Comparison of ENCODE assay signal across 23 cellular contexts in the genomic region with DNA sequence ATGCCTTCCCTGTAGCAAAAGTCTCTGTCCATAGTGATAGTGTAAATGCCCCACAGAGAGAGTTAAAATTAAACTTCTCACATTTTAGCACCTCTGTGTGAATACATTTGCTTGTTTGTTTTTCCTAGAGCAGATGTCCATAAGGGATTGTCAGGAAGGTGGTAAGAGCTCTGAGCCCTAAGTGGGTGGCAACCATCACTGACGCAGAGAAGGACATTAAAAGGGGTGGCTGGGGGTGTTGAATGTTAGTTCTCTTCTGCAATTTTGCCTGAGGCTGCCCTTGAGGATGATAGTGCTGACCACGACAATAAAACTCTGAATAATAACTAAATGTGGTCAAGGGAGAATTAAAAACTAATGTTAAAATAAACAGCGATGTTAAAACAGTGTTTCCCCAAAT.
"Had no signal": no experiment of that assay in that cellular context is flagged by ENCODE, and none has a peak within 500 bp of the region (broad histone marks: within the 10 kb centered on the region; RNA-seq: fewer than 3 reads in every experiment).

No MANE protein-coding gene starts in this region.

- ATAC-seq: activated CD8-positive, alpha-beta memory T cell treated with anti-CD3 and anti-CD28 coated beads, Interleukin-2, amount 10 ng/mL, durations not matched to agents 7 days and 5 days; activated T-helper 17 cell treated with anti-CD3 and anti-CD28 coated beads, Interleukin-2, amount 50 U/mL, for 72 hours; foreskin keratinocyte; lower lobe of right lung; natural killer cell treated with Interleukin-12 subunit alpha and Interleukin-12 subunit beta and Interleukin-15 and Interleukin-18, amount 100 ng/mL, for 72 hours had no signal

- H3K4me3 ChIP-seq: lower lobe of right lung, tibial nerve, vagina had no signal

- H3K36me3 ChIP-seq: lower lobe of right lung, tibial nerve, vagina had no signal

- H3K27ac ChIP-seq: epithelial cell of prostate, foreskin keratinocyte, lower lobe of right lung, tibial nerve, vagina had no signal

- DNase-seq: activated CD4-positive, alpha-beta memory T cell treated with anti-CD3 and anti-CD28 coated beads, Interleukin-2, amount 10 ng/mL, durations not matched to agents 7 days and 5 days; activated CD4-positive, alpha-beta T cell treated with anti-CD3 and anti-CD28 coated beads for 48 hours; activated CD4-positive, CD25-positive, alpha-beta regulatory T cell; activated CD8-positive, alpha-beta memory T cell treated with anti-CD3 and anti-CD28 coated beads, Interleukin-2, amount 10 ng/mL, durations not matched to agents 7 days and 5 days; activated naive CD4-positive, alpha-beta T cell; activated naive CD8-positive, alpha-beta T cell treated with anti-CD3 and anti-CD28 coated beads, Interleukin-2, amount 10 ng/mL, durations not matched to agents 7 days and 5 days; amygdala; caudate nucleus; foreskin keratinocyte; glutamatergic neuron; hippocampal formation; lower lobe of right lung; nucleus accumbens; posterior cingulate gyrus; stimulated activated CD4-positive, alpha-beta T cell treated with anti-CD3 and anti-CD28 coated beads, Interleukin-12 subunit alpha, Interleukin-12 subunit beta, amount 100 ng/mL, for 4 hours; stimulated activated CD4-positive, alpha-beta T cell treated with anti-CD3 and anti-CD28 coated beads, Interleukin-2, amount 100 ng/mL, for 24 hours had no signal

- H3K9me3 ChIP-seq: lower lobe of right lung, tibial nerve, vagina had no signal

- H3K4me1 ChIP-seq: foreskin keratinocyte, lower lobe of right lung had no signal

- H3K4me1 Mint-ChIP-seq: activated CD4-positive, alpha-beta memory T cell treated with anti-CD3 and anti-CD28 coated beads, Interleukin-2, amount 10 ng/mL, durations not matched to agents 7 days and 5 days; activated CD8-positive, alpha-beta memory T cell treated with anti-CD3 and anti-CD28 coated beads, Interleukin-2, amount 10 ng/mL, durations not matched to agents 7 days and 5 days; activated naive CD8-positive, alpha-beta T cell treated with anti-CD3 and anti-CD28 coated beads, Interleukin-2, amount 10 ng/mL, durations not matched to agents 7 days and 5 days; activated T-helper 17 cell treated with anti-CD3 and anti-CD28 coated beads, Interleukin-2, amount 50 U/mL, for 72 hours had no signal

- H3K9me3 Mint-ChIP-seq: activated CD4-positive, alpha-beta memory T cell treated with anti-CD3 and anti-CD28 coated beads, Interleukin-2, amount 10 ng/mL, durations not matched to agents 7 days and 5 days; activated naive CD8-positive, alpha-beta T cell treated with anti-CD3 and anti-CD28 coated beads, Interleukin-2, amount 10 ng/mL, durations not matched to agents 7 days and 5 days had no signal

- H3K36me3 Mint-ChIP-seq: activated CD8-positive, alpha-beta memory T cell treated with anti-CD3 and anti-CD28 coated beads, Interleukin-2, amount 10 ng/mL, durations not matched to agents 7 days and 5 days; activated naive CD8-positive, alpha-beta T cell treated with anti-CD3 and anti-CD28 coated beads, Interleukin-2, amount 10 ng/mL, durations not matched to agents 7 days and 5 days; mesothelial cell of epicardium; natural killer cell treated with Interleukin-12 subunit alpha and Interleukin-12 subunit beta and Interleukin-15 and Interleukin-18, amount 100 ng/mL, for 72 hours had no signal

- H3K4me3 Mint-ChIP-seq: activated CD4-positive, alpha-beta memory T cell treated with anti-CD3 and anti-CD28 coated beads, Interleukin-2, amount 10 ng/mL, durations not matched to agents 7 days and 5 days; activated CD8-positive, alpha-beta memory T cell treated with anti-CD3 and anti-CD28 coated beads, Interleukin-2, amount 10 ng/mL, durations not matched to agents 7 days and 5 days; activated naive CD8-positive, alpha-beta T cell treated with anti-CD3 and anti-CD28 coated beads, Interleukin-2, amount 10 ng/mL, durations not matched to agents 7 days and 5 days; activated T-helper 17 cell treated with anti-CD3 and anti-CD28 coated beads, Interleukin-2, amount 50 U/mL, for 72 hours; mesothelial cell of epicardium; natural killer cell treated with Interleukin-12 subunit alpha and Interleukin-12 subunit beta and Interleukin-15 and Interleukin-18, amount 100 ng/mL, for 72 hours; stimulated activated naive CD8-positive, alpha-beta T cell treated with anti-CD3 and anti-CD28 coated beads, Interleukin-15, Interleukin-2, amounts not matched to agents 100 ng/mL and 50 ng/mL, for 24 hours had no signal

- H3K27me3 ChIP-seq: tibial nerve, vagina had no signal

- H3K27me3 Mint-ChIP-seq: activated CD4-positive, alpha-beta memory T cell treated with anti-CD3 and anti-CD28 coated beads, Interleukin-2, amount 10 ng/mL, durations not matched to agents 7 days and 5 days; activated CD8-positive, alpha-beta memory T cell treated with anti-CD3 and anti-CD28 coated beads, Interleukin-2, amount 10 ng/mL, durations not matched to agents 7 days and 5 days; activated naive CD8-positive, alpha-beta T cell treated with anti-CD3 and anti-CD28 coated beads, Interleukin-2, amount 10 ng/mL, durations not matched to agents 7 days and 5 days; stimulated activated naive CD8-positive, alpha-beta T cell treated with anti-CD3 and anti-CD28 coated beads, Interleukin-15, Interleukin-2, amounts not matched to agents 100 ng/mL and 50 ng/mL, for 24 hours had no signal

- H3K27ac Mint-ChIP-seq: activated CD4-positive, alpha-beta memory T cell treated with anti-CD3 and anti-CD28 coated beads, Interleukin-2, amount 10 ng/mL, durations not matched to agents 7 days and 5 days; activated CD8-positive, alpha-beta memory T cell treated with anti-CD3 and anti-CD28 coated beads, Interleukin-2, amount 10 ng/mL, durations not matched to agents 7 days and 5 days; activated naive CD8-positive, alpha-beta T cell treated with anti-CD3 and anti-CD28 coated beads, Interleukin-2, amount 10 ng/mL, durations not matched to agents 7 days and 5 days; activated T-helper 17 cell treated with anti-CD3 and anti-CD28 coated beads, Interleukin-2, amount 50 U/mL, for 72 hours; mesothelial cell of epicardium; natural killer cell treated with Interleukin-12 subunit alpha and Interleukin-12 subunit beta and Interleukin-15 and Interleukin-18, amount 100 ng/mL, for 72 hours; stimulated activated naive CD8-positive, alpha-beta T cell treated with anti-CD3 and anti-CD28 coated beads, Interleukin-15, Interleukin-2, amounts not matched to agents 100 ng/mL and 50 ng/mL, for 24 hours had no signal
